In genomic region chr1:214022229-214022791, GRCh38 we compare ENCODE assay signal across 23 cellular contexts. TPM values are rescaled to one million over a fixed set of nuclear protein-coding genes. Genes with fewer than 3 reads are reported as not detected.
DNase-seq lines count a peak whose midpoint lies in the region; ATAC-seq lines count a peak whose summit lies in the region.
"Had no signal": no experiment of that assay in that cellular context is flagged by ENCODE, and none has a peak within 500 bp of the region (broad histone marks: within the 10 kb centered on the region; RNA-seq: fewer than 3 reads in every experiment).

No MANE protein-coding gene starts in this region.

- intact Hi-C loops in sciatic nerve (cut with DNase I): no loop called here

- peak; percentile 10 for ATAC-seq in left lobe of liver
- no peak for ATAC-seq in sciatic nerve
- ATAC-seq: activated CD8-positive, alpha-beta memory T cell treated with anti-CD3 and anti-CD28 coated beads, Interleukin-2, amount 10 ng/mL, durations not matched to agents 7 days and 5 days; activated T-cell treated with anti-CD3 and anti-CD28 coated beads, Interleukin-2, amount 50 U/mL, for 4 hours; left lung; T-helper 17 cell had no signal

- DNase-seq in DMS153 (lab: John Stamatoyannopoulos, UW): peak; percentile 94
- DNase-seq in NCI-H1417 treated with DMSO at 0.1 percent for 48 hours (lab: John Stamatoyannopoulos, UW): peak; percentile 19
- DNase-seq in NCI-H774 (lab: John Stamatoyannopoulos, UW): peak; percentile 71
- DNase-seq in left lobe of liver (ENCODE audit: low spot score): no peak
- DNase-seq in activated CD4-positive, alpha-beta T cell treated with anti-CD3 and anti-CD28 coated beads, Interleukin-2, amount 50 U/mL, for 48 hours: no peak
- DNase-seq in sciatic nerve (ENCODE audit: low spot score): no peak
- DNase-seq in RPMI8226: no peak
- DNase-seq: activated CD8-positive, alpha-beta memory T cell treated with anti-CD3 and anti-CD28 coated beads, Interleukin-2, amount 10 ng/mL, durations not matched to agents 7 days and 5 days; activated gamma-delta T cell; activated naive CD8-positive, alpha-beta T cell treated with anti-CD3 and anti-CD28 coated beads, Interleukin-2, amount 10 ng/mL, durations not matched to agents 7 days and 5 days; activated T-cell treated with anti-CD3 and anti-CD28 coated beads, Interleukin-2, amount 50 U/mL, for 4 hours; aorta; DMS79 treated with DMSO at 0.1 percent for 48 hours; effector CD8-positive, alpha-beta T cell; GDM1; left lung; NCI-H1436 treated with DMSO at 0.1 percent for 48 hours; OCI-M1; sigmoid colon; stimulated activated CD4-positive, alpha-beta T cell treated with anti-CD3 and anti-CD28 coated beads, Interleukin-4, amount 100 ng/mL, for 1 hour; stomach; T-helper 17 cell; transverse colon had no signal

RNA-seq across cellular contexts. Expression of gene PROX1, which starts 34.5 kb away (rescaled TPM):
- total RNA-seq in left lobe of liver (173 TPM), sciatic nerve (2.8 TPM)
- total RNA-seq: activated CD8-positive, alpha-beta memory T cell treated with anti-CD3 and anti-CD28 coated beads, Interleukin-2, amount 10 ng/mL, durations not matched to agents 7 days and 5 days; activated naive CD8-positive, alpha-beta T cell treated with anti-CD3 and anti-CD28 coated beads, Interleukin-2, amount 10 ng/mL, durations not matched to agents 7 days and 5 days; T-helper 17 cell had no signal

Comparison
In these comparisons a context has a peak if more than half of its experiments do, and no peak if none do; other contexts are left out.
1. DNase-seq: peak in DMS153 (single experiment), NCI-H1417 treated with DMSO at 0.1 percent for 48 hours (single experiment) and NCI-H774 (single experiment); none in left lobe of liver (single experiment), activated CD4-positive, alpha-beta T cell treated with anti-CD3 and anti-CD28 coated beads, Interleukin-2, amount 50 U/mL, for 48 hours (0 of 2), sciatic nerve (single experiment) and RPMI8226 (single experiment).
2. RNA of gene PROX1, which starts 34.5 kb away (total RNA-seq): 173 TPM in left lobe of liver (single experiment); 2.8 TPM in sciatic nerve (single experiment); every median in the first group is over 10 times any median in the second.